ENCODE assay signal across 8 cellular contexts in genomic region chr17:4881761-4882555, GRCh38. TPM values are rescaled to one million over a fixed set of nuclear protein-coding genes. Genes with fewer than 3 reads are reported as not detected.
DNase-seq lines count a peak whose midpoint lies in the region; ATAC-seq, FAIRE-seq and TF ChIP-seq lines count a peak whose summit lies in the region.

No MANE protein-coding gene starts in this region.

- H3K9me3 Mint-ChIP-seq in activated naive CD4-positive, alpha-beta T cell treated with anti-CD3 and anti-CD28 coated beads, Interleukin-2, amount 50 U/mL, for 24 hours: no peaks in the 10 kb centered on the region

- no peak overlapping the region for H3K4me3 ChIP-seq in retinal pigment epithelial cell (ENCODE audit: low read length)

- peak overlapping the region; percentile 68 for H3K27ac Mint-ChIP-seq in activated naive CD4-positive, alpha-beta T cell treated with anti-CD3 and anti-CD28 coated beads, Interleukin-2, amount 50 U/mL, for 24 hours

- H3K4me1 Mint-ChIP-seq in activated naive CD4-positive, alpha-beta T cell treated with anti-CD3 and anti-CD28 coated beads, Interleukin-2, amount 50 U/mL, for 24 hours: no peaks in the 10 kb centered on the region

- TF ChIP-seq POLR2A in H54 (IDR thresholded peaks at IDR 0.05; ENCODE audit: low read depth, low read length): no peak

- FAIRE-seq in H54 (lab: Jason Lieb, UNC) (no peak), RCC 7860 (lab: Jason Lieb, UNC) (no peak)

- intact Hi-C loops in Right ventricle myocardium superior (cut with DNase I): loop anchor here (2.0 to 10.0 kb wide), 3 partner anchors 23 to 147 kb away; partner anchors contain the start of genes CXCL16, MED11, MINK1 and ZMYND15

- ATAC-seq in Right ventricle myocardium superior (ENCODE audit: poor library complexity) (peak; percentile 83), GM21390 (IDR thresholded peaks at IDR 0.05; ENCODE audit: unreplicated experiment) (no peak), GM19351 (IDR thresholded peaks at IDR 0.05; ENCODE audit: unreplicated experiment) (no peak)

- H3K27me3 Mint-ChIP-seq in activated naive CD4-positive, alpha-beta T cell treated with anti-CD3 and anti-CD28 coated beads, Interleukin-2, amount 50 U/mL, for 24 hours: no peaks in the 10 kb centered on the region

- TF ChIP-seq CTCF in retinal pigment epithelial cell (conservative IDR thresholded peaks at IDR 0.05; ENCODE audit: low read depth, low read length): peak; percentile 94

- peaks cover 4% of the 10 kb centered on the region for H3K36me3 Mint-ChIP-seq in activated naive CD4-positive, alpha-beta T cell treated with anti-CD3 and anti-CD28 coated beads, Interleukin-2, amount 50 U/mL, for 24 hours

- peak; percentile 77 for DNase-seq in Ammon's horn (ENCODE audit: low spot score)
- peak; percentile 45 for DNase-seq in H54 (ENCODE audit: insufficient read length, low spot score)
- peak; percentile 20 for DNase-seq in RCC 7860 (ENCODE audit: low spot score)
- DNase-seq in Right ventricle myocardium superior: peak; percentile 73
- DNase-seq in retinal pigment epithelial cell (ENCODE audit: low read depth): no peak

- no peak overlapping the region for H3K4me3 Mint-ChIP-seq in activated naive CD4-positive, alpha-beta T cell treated with anti-CD3 and anti-CD28 coated beads, Interleukin-2, amount 50 U/mL, for 24 hours

RNA-seq across cellular contexts. Expression of gene C17orf107, which starts 17.4 kb away (rescaled TPM):
- total RNA-seq in Right ventricle myocardium superior: 0.51 TPM

RNA-seq across cellular contexts. Expression of gene CHRNE, which starts 20.9 kb away (rescaled TPM):
- total RNA-seq in Right ventricle myocardium superior: 0.30 TPM

RNA-seq across cellular contexts. Expression of gene MINK1, which starts 48.8 kb away (rescaled TPM):
- total RNA-seq in Right ventricle myocardium superior: 47.6 TPM

RNA-seq across cellular contexts. Expression of gene GP1BA, which starts 50.1 kb away (rescaled TPM):
- total RNA-seq in Right ventricle myocardium superior: not detected

RNA-seq across cellular contexts. Expression of gene SLC25A11, which starts 57.9 kb away (rescaled TPM):
- 208 TPM for total RNA-seq in Right ventricle myocardium superior
